ENCODE assay signal across 1 cellular context in genomic region chr20:45934587-45935415, GRCh38.
TF ChIP-seq lines count a peak whose summit lies in the region.

Gene PCIF1 (plus strand): TSS chr20:45934683. CDS start chr20:45939000, 4,317 bp downstream.

TF ChIP-seq in GM12878, 131 proteins besides CTCF, POLR2A, EP300 and RAD21 (continued from another document and continues in another):
- peak; percentile 100 for TF ChIP-seq ZNF592 (IDR thresholded peaks at IDR 0.05)
- TF ChIP-seq MTA2 (IDR thresholded peaks at IDR 0.05; ENCODE audit: low read depth): no peak
- peak; percentile 94 for TF ChIP-seq PML (IDR thresholded peaks at IDR 0.05; ENCODE audit: low read length)
- TF ChIP-seq RELB (IDR thresholded peaks at IDR 0.05; ENCODE audit: low read depth): 0 out of 2 replicates have a peak, but pooled peaks have one; percentile 23
- 0 out of 2 replicates have a peak, but pooled peaks have one; percentile 2 for TF ChIP-seq JUND (IDR thresholded peaks at IDR 0.05; ENCODE audit: low read depth, low read length)
- TF ChIP-seq TARDBP (IDR thresholded peaks at IDR 0.05; ENCODE audit: borderline replicate concordance): 0 out of 2 replicates have a peak, but pooled peaks have one; percentile 43
- no peak; the same call in 1 of the 2 replicates for TF ChIP-seq TBL1XR1 (IDR thresholded peaks at IDR 0.05; ENCODE audit: low read depth, low read length)
- TF ChIP-seq STAT1 (conservative IDR thresholded peaks at IDR 0.05): peak; percentile 81
- TF ChIP-seq CUX1 (IDR thresholded peaks at IDR 0.05; ENCODE audit: insufficient replicate concordance, low read depth, low read length): no peak
- TF ChIP-seq IRF3 (IDR thresholded peaks at IDR 0.05): 0 out of 2 replicates have a peak, but pooled peaks have one; percentile 50
- TF ChIP-seq ZNF24 (IDR thresholded peaks at IDR 0.05): no peak
- 0 out of 2 replicates have a peak, but pooled peaks have one; percentile 9 for TF ChIP-seq MYB (IDR thresholded peaks at IDR 0.05; ENCODE audit: borderline replicate concordance, low read depth, low read length)
- TF ChIP-seq PRDM15 (CRISPR knock-in tag; IDR thresholded peaks at IDR 0.05): no peak
- TF ChIP-seq USF1 (IDR thresholded peaks at IDR 0.05; ENCODE audit: borderline replicate concordance, extremely low read length, insufficient read depth, low read depth, low read length): peak; percentile 77
- no peak for TF ChIP-seq RFX5 (IDR thresholded peaks at IDR 0.05; ENCODE audit: low read depth, low read length)
- no peak for TF ChIP-seq ATF7 (IDR thresholded peaks at IDR 0.05; ENCODE audit: low read depth)
- TF ChIP-seq E2F4 (IDR thresholded peaks at IDR 0.05; ENCODE audit: low read depth, low read length): 0 out of 2 replicates have a peak, but pooled peaks have one; percentile 9
- peak; percentile 92 for TF ChIP-seq SMARCA5 (IDR thresholded peaks at IDR 0.05)
- TF ChIP-seq ETV6 (conservative IDR thresholded peaks at IDR 0.05 in 1 of 2, IDR thresholded peaks at IDR 0.05 in 1 of 2; ENCODE audit: borderline replicate concordance in 1 of 2, low read depth in 1 of 2): no peak
- no peak for TF ChIP-seq NFIC (IDR thresholded peaks at IDR 0.05; ENCODE audit: low read depth, low read length)
- TF ChIP-seq PAX5 (IDR thresholded peaks at IDR 0.05; ENCODE audit: borderline replicate concordance, low read depth, low read length): no peak
- TF ChIP-seq EGR1 (IDR thresholded peaks at IDR 0.05; ENCODE audit: borderline replicate concordance in 1 of 2, low read depth in 2 of 2, low read length in 2 of 2): peak in 1 of 2 experiments; percentile 80; a peak in 2 of 3 replicates
- TF ChIP-seq CHD1 (IDR thresholded peaks at IDR 0.05; ENCODE audit: low read depth, low read length): peak; percentile 74; the same call in 1 of the 2 replicates
- peak; percentile 96 for TF ChIP-seq RELA (IDR thresholded peaks at IDR 0.05; ENCODE audit: borderline replicate concordance, partially characterized antibody)
- no peak for TF ChIP-seq SREBF2 (IDR thresholded peaks at IDR 0.05; ENCODE audit: low read length)
- peak; percentile 60; the same call in 1 of the 2 replicates for TF ChIP-seq SMAD5 (IDR thresholded peaks at IDR 0.05; ENCODE audit: low read depth)
- TF ChIP-seq LARP7 (IDR thresholded peaks at IDR 0.05): peak; percentile 100
- peak; percentile 98 for TF ChIP-seq YY1 (IDR thresholded peaks at IDR 0.05; ENCODE audit: low read depth, low read length)
- peak; percentile 87 for TF ChIP-seq NKRF (conservative IDR thresholded peaks at IDR 0.05)
- no peak for TF ChIP-seq PAX8 (IDR thresholded peaks at IDR 0.05)
- TF ChIP-seq TCF3 (IDR thresholded peaks at IDR 0.05; ENCODE audit: borderline replicate concordance, insufficient read depth, low read depth, low read length): no peak
- no peak for TF ChIP-seq SKIL (IDR thresholded peaks at IDR 0.05; ENCODE audit: low read depth, poor library complexity, severe bottlenecking)
- TF ChIP-seq FOXM1 (IDR thresholded peaks at IDR 0.05; ENCODE audit: low read depth, low read length): no peak
- TF ChIP-seq MXI1 (IDR thresholded peaks at IDR 0.05; ENCODE audit: low read depth, low read length): peak; percentile 21; the same call in 1 of the 2 replicates
